In the genomic region with DNA sequence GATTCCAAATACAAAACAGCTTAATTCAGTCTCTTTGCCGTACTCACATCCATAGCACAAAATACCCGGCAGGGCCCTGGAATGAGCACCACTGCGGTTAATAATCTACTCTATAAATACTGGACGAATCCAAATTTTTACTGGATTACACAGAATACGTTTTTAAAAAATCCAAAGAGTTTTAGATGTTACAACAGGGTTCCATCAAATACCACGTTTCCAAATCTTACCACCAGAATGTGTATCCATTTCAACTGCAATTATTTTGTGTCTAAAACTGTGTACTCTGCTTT, we compare ENCODE assay signal across 8 cellular contexts. TPM values are rescaled to one million over a fixed set of nuclear protein-coding genes. Genes with fewer than 3 reads are reported as not detected.
A peak's percentile ranks its signal among the peaks of the same experiment; 100 is the strongest.
DNase-seq lines count a peak whose midpoint lies in the region; ATAC-seq, FAIRE-seq and TF ChIP-seq lines count a peak whose summit lies in the region.

No MANE protein-coding gene starts in this region.

- no peak for FAIRE-seq in pancreas (lab: Jason Lieb, UNC)

- H3K36me3 ChIP-seq in RWPE2 (ENCODE audit: low read depth), result no peaks in the 10 kb centered on the region
- H3K36me3 ChIP-seq in esophagus muscularis mucosa, result no peaks in the 10 kb centered on the region
- H3K36me3 ChIP-seq in pancreas, result no peaks in the 10 kb centered on the region

- no peak for TF ChIP-seq POLR2A in esophagus muscularis mucosa (IDR thresholded peaks at IDR 0.05; ENCODE audit: low read depth)

- H3K4me3 ChIP-seq in RWPE2 (ENCODE audit: severe bottlenecking), result peak overlapping the region; percentile 72
- H3K4me3 ChIP-seq in esophagus muscularis mucosa, result peak overlapping the region; percentile 72 to 96 (median 88)
- H3K4me3 ChIP-seq in pancreas, result peak overlapping the region; percentile 90 to 97 (median 94)

- ATAC-seq in RWPE2 (ENCODE audit: low read depth) (no peak), pancreas (no peak)
- ATAC-seq in activated CD4-positive, CD25-positive, alpha-beta regulatory T cell treated with anti-CD3 and anti-CD28 coated beads, Interleukin-2, amount 50 U/mL, for 24 hours, result no peak

- WGBS in esophagus muscularis mucosa, result 1% methylated on average over 6 of the region's 6 CpGs
- WGBS in pancreas, 2 donors, result 1% methylated on average over 6 of the region's 6 CpGs

- TF ChIP-seq EP300 in esophagus muscularis mucosa (IDR thresholded peaks at IDR 0.05), result no peak

- intact Hi-C loops in esophagus muscularis mucosa (cut with DNase I) (loop anchor here (10.0 kb wide), 1 partner anchor 203 kb away; the partner anchor contains the start of gene ANKRD10), pancreas (cut with DNase I) (no loop called here)

- peak overlapping the region; percentile 83 for H3K27ac ChIP-seq in RWPE2 (ENCODE audit: poor library complexity, severe bottlenecking)
- H3K27ac ChIP-seq in esophagus muscularis mucosa (replicated peaks in 1 of 4), result peak overlapping the region; percentile 96 to 100 (median 98)
- H3K27ac ChIP-seq in pancreas, result peak overlapping the region; percentile 98 to 100 (median 100)

- TF ChIP-seq CTCF in RWPE2 (IDR thresholded peaks at IDR 0.05; ENCODE audit: poor library complexity, severe bottlenecking) (no peak), esophagus muscularis mucosa (IDR thresholded peaks at IDR 0.05) (no peak), pancreas (IDR thresholded peaks at IDR 0.05) (no peak)

- no peaks in the 10 kb centered on the region for H3K9me3 ChIP-seq in RWPE2 (ENCODE audit: severe bottlenecking)
- H3K9me3 ChIP-seq in esophagus muscularis mucosa, result no peaks in the 10 kb centered on the region
- no peaks in the 10 kb centered on the region for H3K9me3 ChIP-seq in pancreas

- H3K4me1 ChIP-seq in RWPE2 (ENCODE audit: insufficient read depth, poor library complexity, severe bottlenecking) (peaks cover under 1% of the 10 kb centered on the region), esophagus muscularis mucosa (peaks cover 11 to 22% (median 19%) of the 10 kb centered on the region in 4 donors), pancreas (peaks cover 4 to 11% (median 10%) of the 10 kb centered on the region in 3 donors)

- DNase-seq in NCI-H510A treated with DMSO at 0.1 percent for 48 hours (lab: John Stamatoyannopoulos, UW) (peak; percentile 84), NCI-H510A (lab: John Stamatoyannopoulos, UW) (no peak), RWPE2 (ENCODE audit: low spot score) (no peak), esophagus muscularis mucosa (ENCODE audit: extremely low spot score) (no peak), pancreas (no peak), ureter (ENCODE audit: low spot score) (no peak), KG1 (lab: John Stamatoyannopoulos, UW) (no peak)

- H3K27me3 ChIP-seq in RWPE2 (ENCODE audit: insufficient read depth, poor library complexity, severe bottlenecking), result no peaks in the 10 kb centered on the region
- H3K27me3 ChIP-seq in esophagus muscularis mucosa, result no peaks in the 10 kb centered on the region
- no peaks in the 10 kb centered on the region for H3K27me3 ChIP-seq in pancreas

RNA-seq across cellular contexts. Expression of gene ING1, which starts 1.8 kb away (rescaled TPM):
- 10 to 100 TPM; 17.2 to 25.5 (median 23.2) TPM for total RNA-seq in esophagus muscularis mucosa
- total RNA-seq in pancreas, result 1 to 10 TPM; 4.0 to 7.7 (median 6.0) TPM
- polyA plus RNA-seq in pancreas, result 1 to 10 TPM; 4.6 to 5.3 TPM
- 8.8 TPM for total RNA-seq in ureter

RNA-seq across cellular contexts. Expression of gene CARS2, which starts 5.8 kb away (rescaled TPM):
- total RNA-seq in esophagus muscularis mucosa (10 to 100 TPM; 32.9 to 56.9 (median 40.2) TPM), pancreas (10 to 100 TPM; 18.2 to 38.8 (median 22.6) TPM), ureter (86.7 TPM)
- polyA plus RNA-seq in pancreas, result 10 to 100 TPM; 92.3 to 98.7 TPM
